ENCODE assay signal across 17 cellular contexts in genomic region chr7:11726251-11727155, GRCh38.
A peak's percentile ranks its signal among the peaks of the same experiment; 100 is the strongest.
DNase-seq lines count a peak whose midpoint lies in the region; ATAC-seq and TF ChIP-seq lines count a peak whose summit lies in the region.
"Had no signal": no experiment of that assay in that cellular context is flagged by ENCODE, and none has a peak within 500 bp of the region (broad histone marks: within the 10 kb centered on the region; RNA-seq: fewer than 3 reads in every experiment).

No MANE protein-coding gene starts in this region.

- H3K27ac ChIP-seq in ovary, result no peak overlapping the region
- H3K27ac ChIP-seq: dorsolateral prefrontal cortex, skin epidermis, upper lobe of right lung had no signal

- TF ChIP-seq POLR2A in ovary (IDR thresholded peaks at IDR 0.05), result no peak

- no peaks in the 10 kb centered on the region for H3K36me3 ChIP-seq in BE2C
- H3K36me3 ChIP-seq in ovary, result no peaks in the 10 kb centered on the region
- H3K36me3 ChIP-seq: upper lobe of right lung had no signal

- ATAC-seq in HG03159 (IDR thresholded peaks at IDR 0.05; ENCODE audit: unreplicated experiment), result no peak
- ATAC-seq: K562, mucosa of descending colon, T-helper 17 cell, upper lobe of right lung had no signal

- H3K4me1 ChIP-seq in BE2C (peaks cover 10% of the 10 kb centered on the region; the same call in 1 of the 2 replicates), ovary (ENCODE audit: insufficient read depth) (no peaks in the 10 kb centered on the region)
- H3K4me1 ChIP-seq: upper lobe of right lung had no signal

- TF ChIP-seq EP300 in ovary (IDR thresholded peaks at IDR 0.05), result no peak

- TF ChIP-seq CTCF in BE2C (IDR thresholded peaks at IDR 0.05; ENCODE audit: low read depth, low read length), result no peak
- TF ChIP-seq CTCF in epithelial cell of esophagus (IDR thresholded peaks at IDR 0.05; ENCODE audit: insufficient read depth, low read depth, low read length, missing control alignments), result no peak
- TF ChIP-seq CTCF in ovary (IDR thresholded peaks at IDR 0.05), result no peak

- H3K27me3 ChIP-seq in BE2C (no peaks in the 10 kb centered on the region), ovary (no peaks in the 10 kb centered on the region)
- H3K27me3 ChIP-seq: dorsolateral prefrontal cortex, upper lobe of right lung had no signal

- H3K4me3 ChIP-seq in BE2C (ENCODE audit: low read depth, low read length), result peak overlapping the region; percentile 21
- H3K4me3 ChIP-seq in epithelial cell of esophagus (ENCODE audit: low read length), result no peak overlapping the region
- H3K4me3 ChIP-seq in ovary, result no peak overlapping the region
- H3K4me3 ChIP-seq: dorsolateral prefrontal cortex, K562, mucosa of descending colon, skin epidermis, upper lobe of right lung had no signal

- intact Hi-C loops in ovary (cut with DNase I), result no loop called here

- DNase-seq in BE2C, result peak; percentile 68
- DNase-seq in NCI-H1694 (lab: John Stamatoyannopoulos, UW), result peak; percentile 28
- peak; percentile 78 for DNase-seq in epithelial cell of esophagus (ENCODE audit: low read depth)
- DNase-seq in ovary, result peak in 3 of 5 donors; percentile 4 to 48 (median 29)
- no peak for DNase-seq in NCI-H774 (lab: John Stamatoyannopoulos, UW)
- DNase-seq in NAMALWA (ENCODE audit: low spot score), result no peak
- no peak for DNase-seq in NCI-H510A treated with DMSO at 0.1 percent for 48 hours (lab: John Stamatoyannopoulos, UW)
- DNase-seq: activated CD4-positive, alpha-beta memory T cell treated with anti-CD3 and anti-CD28 coated beads, Interleukin-2, amount 10 ng/mL, durations not matched to agents 7 days and 5 days; GDM1; mucosa of descending colon; NCI-H2081 treated with DMSO at 0.1 percent for 48 hours; T-helper 17 cell; upper lobe of right lung had no signal

- 39 to 62% (median 57%) methylated on average over 12 of the region's 12 CpGs for WGBS in ovary, 3 donors

- H3K9me3 ChIP-seq in BE2C (no peaks in the 10 kb centered on the region), ovary (no peaks in the 10 kb centered on the region)
- H3K9me3 ChIP-seq: mucosa of descending colon, upper lobe of right lung had no signal

Comparison
In these comparisons a context has a peak if more than half of its experiments do, and no peak if none do; other contexts are left out.
1. DNase-seq: peak in BE2C (single experiment), NCI-H1694 (single experiment), epithelial cell of esophagus (single experiment) and ovary (3 of 5); none in NCI-H774 (single experiment), NAMALWA (single experiment) and NCI-H510A treated with DMSO at 0.1 percent for 48 hours (single experiment).